Comparison of ENCODE assay signal across 8 cellular contexts in the genomic region with DNA sequence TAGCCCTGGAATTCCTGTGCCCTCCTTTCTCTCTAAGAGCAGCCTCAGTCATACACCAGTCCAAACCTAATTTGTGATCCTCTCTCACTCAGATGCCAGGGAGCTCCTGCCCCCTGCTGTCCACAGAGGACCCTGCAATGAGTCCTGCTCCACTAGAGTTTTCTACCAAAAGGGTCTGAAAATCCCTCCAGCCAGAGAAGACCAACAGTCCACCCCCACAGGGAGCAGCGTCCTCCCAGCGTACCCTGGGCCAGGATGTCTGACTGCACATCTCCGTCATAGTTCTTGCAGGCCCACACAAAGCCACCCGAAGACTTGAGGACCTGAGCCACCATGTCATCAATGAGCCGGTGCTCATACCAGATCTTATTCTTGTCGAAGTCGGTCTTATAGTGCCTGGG. TPM values are rescaled to one million over a fixed set of nuclear protein-coding genes. Genes with fewer than 3 reads are reported as not detected.
A peak's percentile ranks its signal among the peaks of the same experiment; 100 is the strongest.
DNase-seq lines count a peak whose midpoint lies in the region; ATAC-seq and TF ChIP-seq lines count a peak whose summit lies in the region.

No MANE protein-coding gene starts in this region.

- no peaks in the 10 kb centered on the region for H3K9me3 Mint-ChIP-seq in memory B cell

- H3K36me3 ChIP-seq in breast epithelium = peaks cover 5% of the 10 kb centered on the region
- peaks cover 0 to 46% of the 10 kb centered on the region in 2 donors for H3K36me3 ChIP-seq in vagina

- no peaks in the 10 kb centered on the region for H3K27me3 ChIP-seq in HL-60 (ENCODE audit: insufficient read depth, poor library complexity, severe bottlenecking)
- H3K27me3 ChIP-seq in breast epithelium = no peaks in the 10 kb centered on the region
- H3K27me3 ChIP-seq in vagina = no peaks in the 10 kb centered on the region

- H3K27ac Mint-ChIP-seq in T-helper 17 cell = peak overlapping the region; percentile 47
- H3K27ac Mint-ChIP-seq in memory B cell = no peak overlapping the region

- ATAC-seq in T-helper 17 cell = peak; percentile 83
- peak; percentile 80 for ATAC-seq in memory B cell (ENCODE audit: low read depth)
- ATAC-seq in HG03097 (IDR thresholded peaks at IDR 0.05; ENCODE audit: low FRiP score, unreplicated experiment) = no peak

- no peak overlapping the region for H3K4me3 Mint-ChIP-seq in T-helper 17 cell
- H3K4me3 Mint-ChIP-seq in memory B cell = no peak overlapping the region

- no peaks in the 10 kb centered on the region for H3K36me3 Mint-ChIP-seq in T-helper 17 cell (ENCODE audit: low read depth)
- peaks cover 12% of the 10 kb centered on the region for H3K36me3 Mint-ChIP-seq in memory B cell

- H3K4me1 Mint-ChIP-seq in T-helper 17 cell (peaks cover 12% of the 10 kb centered on the region), memory B cell (no peaks in the 10 kb centered on the region)

- peak; percentile 55 for DNase-seq in EL
- peak in 1 of 2 experiments; percentile 67 for DNase-seq in HL-60 (ENCODE audit: low read depth in 1 of 2, low spot score in 1 of 2)
- DNase-seq in T-helper 17 cell = peak in 1 of 3 donors; percentile 52
- no peak for DNase-seq in breast epithelium (ENCODE audit: low spot score in 2 of 2)
- DNase-seq in memory B cell (ENCODE audit: low spot score in 2 of 2) = peak; percentile 43 to 56
- DNase-seq in vagina (ENCODE audit: extremely low spot score in 2 of 2) = no peak
- DNase-seq in DMS153 (lab: John Stamatoyannopoulos, UW) = no peak

- TF ChIP-seq CTCF in HL-60 (IDR thresholded peaks at IDR 0.05; ENCODE audit: insufficient read depth, low read length) (peak; percentile 74), breast epithelium (IDR thresholded peaks at IDR 0.05) (peak in 2 of 3 donors; percentile 32 to 39), vagina (IDR thresholded peaks at IDR 0.05) (peak in 2 of 3 experiments; percentile 36 to 37)

- TF ChIP-seq POLR2A in breast epithelium (IDR thresholded peaks at IDR 0.05) (no peak), vagina (IDR thresholded peaks at IDR 0.05) (no peak)

- H3K4me3 ChIP-seq in HL-60 (replicated peaks; ENCODE audit: insufficient read depth, low read length) = no peak overlapping the region
- H3K4me3 ChIP-seq in breast epithelium = no peak overlapping the region
- no peak overlapping the region for H3K4me3 ChIP-seq in vagina

- H3K27me3 Mint-ChIP-seq in T-helper 17 cell = no peaks in the 10 kb centered on the region
- no peaks in the 10 kb centered on the region for H3K27me3 Mint-ChIP-seq in memory B cell

- no peaks in the 10 kb centered on the region for H3K4me1 ChIP-seq in breast epithelium
- H3K4me1 ChIP-seq in vagina = no peaks in the 10 kb centered on the region

- intact Hi-C loops in breast epithelium (cut with DNase I; ENCODE audit: low total_unique reads) (no loop called here), vagina (cut with DNase I) (no loop called here)

- no peak overlapping the region for H3K27ac ChIP-seq in HL-60 (replicated peaks)
- no peak overlapping the region for H3K27ac ChIP-seq in breast epithelium
- H3K27ac ChIP-seq in vagina = no peak overlapping the region

- H3K9me3 ChIP-seq in T-helper 17 cell (ENCODE audit: control insufficient read depth, low read length, poor library complexity, severe bottlenecking) (no peaks in the 10 kb centered on the region), breast epithelium (no peaks in the 10 kb centered on the region), vagina (no peaks in the 10 kb centered on the region)

RNA-seq across cellular contexts. Expression of a gene that starts 15.4 kb away (rescaled TPM):
- 10 to 100 TPM; 45.0 to 48.8 TPM for total RNA-seq in T-helper 17 cell
- total RNA-seq in breast epithelium = 10 to 100 TPM; 29.9 to 73.5 (median 58.7) TPM
- 39.3 TPM for total RNA-seq in vagina

Comparison
In these comparisons a context has a peak if more than half of its experiments do, and no peak if none do; other contexts are left out.
1. DNase-seq: peak in EL (single experiment) and memory B cell (2 of 2); none in breast epithelium (0 of 2), vagina (0 of 2) and DMS153 (single experiment).
2. Peak in every context shown above with its lines, with median percentiles within 50 percentile points of each other: CTCF ChIP-seq.